Comparison of ENCODE assay signal across 8 cellular contexts in genomic region chr2:26172866-26173595, GRCh38. TPM values are rescaled to one million over a fixed set of nuclear protein-coding genes. Genes with fewer than 3 reads are reported as not detected.
DNase-seq lines count a peak whose midpoint lies in the region; ATAC-seq, FAIRE-seq and TF ChIP-seq lines count a peak whose summit lies in the region.

Gene GAREM2, plus strand, starts transcription at chr2:26173088. Its CDS starts 133 bp downstream, at chr2:26173221.

- no peak within 1 kb of the TSS for H3K9ac ChIP-seq in astrocyte (ENCODE audit: low read length)

- H3K36me3 Mint-ChIP-seq in astrocyte (ENCODE audit: low read depth, unreplicated experiment): no peaks in the 10 kb centered on the region

- H3K9me3 ChIP-seq in cardiac muscle cell (ENCODE audit: low read depth) (no peaks in the 10 kb centered on the region), astrocyte (ENCODE audit: insufficient read depth, low read depth, low read length) (no peaks in the 10 kb centered on the region), transverse colon (no peaks in the 10 kb centered on the region)

- intact Hi-C loops in Right ventricle myocardium inferior (cut with DNase I): no loop called here
- intact Hi-C loops in left colon (cut with DNase I, micrococcal nuclease): no loop called here
- intact Hi-C loops in transverse colon (cut with DNase I; ENCODE audit: low total_unique reads): loop anchor here (10.0 kb wide), 1 partner anchor 418 kb away; no protein-coding TSS in a partner anchor

- no peak for FAIRE-seq in astrocyte (lab: Jason Lieb, UNC)

- 1% methylated on average over 13 of the region's 91 CpGs; no CpG with 5 or more reads in 1 of the 2 donors for WGBS in transverse colon (ENCODE audit: low coverage in 1 of 2), 2 donors

- peaks cover 2% of the 10 kb centered on the region for H3K4me1 Mint-ChIP-seq in astrocyte (ENCODE audit: low read depth, unreplicated experiment)

- no peaks in the 10 kb centered on the region for H3K36me3 ChIP-seq in cardiac muscle cell
- no peaks in the 10 kb centered on the region for H3K36me3 ChIP-seq in astrocyte (ENCODE audit: insufficient read depth, low read length)
- H3K36me3 ChIP-seq in transverse colon: no peaks in the 10 kb centered on the region

- H3K9me3 Mint-ChIP-seq in astrocyte (ENCODE audit: unreplicated experiment): peaks cover 5% of the 10 kb centered on the region

- peak within 1 kb of the TSS; percentile 66 for H2AFZ ChIP-seq in astrocyte (ENCODE audit: low read depth, low read length)

- H3K79me2 ChIP-seq in astrocyte (ENCODE audit: insufficient read depth, low read length): no peaks in the 10 kb centered on the region

- H3K27ac ChIP-seq in cardiac muscle cell (no peak within 1 kb of the TSS), astrocyte (ENCODE audit: low read depth, low read length) (no peak within 1 kb of the TSS), transverse colon (no peak within 1 kb of the TSS)

- no peak for ATAC-seq in Right ventricle myocardium inferior
- peak; percentile 45 for ATAC-seq in left colon
- no peak for ATAC-seq in HG02938 (IDR thresholded peaks at IDR 0.05; ENCODE audit: unreplicated experiment)
- ATAC-seq in GM21423 (IDR thresholded peaks at IDR 0.05; ENCODE audit: unreplicated experiment): no peak

- H3K27me3 Mint-ChIP-seq in astrocyte (ENCODE audit: low read depth, unreplicated experiment): peaks cover 52% of the 10 kb centered on the region

- TF ChIP-seq CTCF in cardiac muscle cell (IDR thresholded peaks at IDR 0.05; ENCODE audit: low read depth, low read length): no peak
- no peak for TF ChIP-seq CTCF in astrocyte (IDR thresholded peaks at IDR 0.05; ENCODE audit: insufficient read depth, low read depth, low read length)
- no peak for TF ChIP-seq CTCF in transverse colon (IDR thresholded peaks at IDR 0.05)

- H4K20me1 ChIP-seq in astrocyte (ENCODE audit: insufficient read depth, low read length): no peaks in the 10 kb centered on the region

- peaks cover 6% of the 10 kb centered on the region for H3K4me1 ChIP-seq in cardiac muscle cell (ENCODE audit: low read depth)
- no peaks in the 10 kb centered on the region for H3K4me1 ChIP-seq in astrocyte (ENCODE audit: insufficient read depth, low read length)
- peaks cover 9 to 18% (median 13%) of the 10 kb centered on the region in 4 donors for H3K4me1 ChIP-seq in transverse colon

- H3K4me2 ChIP-seq in astrocyte (ENCODE audit: low read length): peak within 1 kb of the TSS; percentile 70

- no peak within 1 kb of the TSS for H3K27ac Mint-ChIP-seq in astrocyte (ENCODE audit: unreplicated experiment)

- in situ Hi-C loops in transverse colon (cut with MboI; ENCODE audit: low pct_ligation_motif_present in 1 of 4, low pct_unique_long_range_greater_than_20kb in 1 of 4, low sequenced_read_pairs in 3 of 4): no loop called here

- peak within 1 kb of the TSS; percentile 71 for H3K4me3 Mint-ChIP-seq in astrocyte (ENCODE audit: unreplicated experiment)

- H3K27me3 ChIP-seq in cardiac muscle cell (peaks cover 46% of the 10 kb centered on the region), astrocyte (ENCODE audit: insufficient read depth, low read length) (peaks cover 12% of the 10 kb centered on the region), transverse colon (peaks cover 45% of the 10 kb centered on the region)

- TF ChIP-seq POLR2A in transverse colon (IDR thresholded peaks at IDR 0.05): no peak

- peak in 1 of 2 donors; percentile 50 for DNase-seq in cardiac muscle cell (ENCODE audit: low read depth in 1 of 2, low spot score in 1 of 2)
- DNase-seq in Right ventricle myocardium inferior (ENCODE audit: missing footprints): no peak
- no peak for DNase-seq in astrocyte (ENCODE audit: low read depth)
- DNase-seq in left colon: no peak
- no peak for DNase-seq in transverse colon
- DNase-seq in HCEC 1CT: no peak

- TF ChIP-seq EP300 in transverse colon (IDR thresholded peaks at IDR 0.05; ENCODE audit: low read depth): no peak

- H3K4me3 ChIP-seq in cardiac muscle cell: peak within 1 kb of the TSS; percentile 35
- H3K4me3 ChIP-seq in astrocyte (ENCODE audit: insufficient read depth, low read depth, low read length): no peak within 1 kb of the TSS
- peak within 1 kb of the TSS; percentile 31 to 66 (median 37) for H3K4me3 ChIP-seq in transverse colon

RNA-seq across cellular contexts. Expression of gene GAREM2, which starts in this region (rescaled TPM):
- total RNA-seq in cardiac muscle cell: 1.2 and 1.6 TPM in 2 replicates
- 0.84 and 2.8 TPM in 2 replicates for polyA plus RNA-seq in cardiac muscle cell
- 1.4 TPM for total RNA-seq in Right ventricle myocardium inferior
- 2.2 and 4.2 TPM in 2 replicates for total RNA-seq in astrocyte
- 1 to 10 TPM; 2.7 to 7.4 TPM for total RNA-seq in left colon
- total RNA-seq in transverse colon: 1 to 10 TPM in 3 of 4 donors, not detected in 1; 1.5 to 4.6 (median 2.2) TPM
